ENCODE assay signal across 12 cellular contexts in the genomic region with DNA sequence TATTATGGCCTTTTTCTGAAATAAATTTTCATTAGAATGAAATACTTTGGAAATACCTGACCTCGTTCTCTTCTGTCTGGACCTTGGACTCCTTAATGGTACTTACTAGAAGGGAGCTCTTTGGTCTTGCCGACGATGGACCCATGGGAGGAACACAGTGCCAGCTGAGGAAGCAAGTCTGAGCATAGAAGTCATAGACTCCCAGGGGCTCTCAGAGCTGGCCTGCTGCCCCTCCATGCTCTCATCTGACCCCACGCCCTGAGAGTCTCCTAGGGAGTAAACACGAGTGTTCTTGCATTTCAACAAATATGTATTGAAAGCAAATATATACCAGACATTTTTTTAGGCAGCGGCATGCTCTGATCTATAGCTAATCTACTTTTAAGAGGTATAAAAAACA.
DNase-seq lines count a peak whose midpoint lies in the region; TF ChIP-seq lines count a peak whose summit lies in the region.
"Had no signal": no experiment of that assay in that cellular context is flagged by ENCODE, and none has a peak within 500 bp of the region (broad histone marks: within the 10 kb centered on the region; RNA-seq: fewer than 3 reads in every experiment).

No MANE protein-coding gene starts in this region.

- TF ChIP-seq CTCF in choroid plexus epithelial cell (conservative IDR thresholded peaks at IDR 0.05; ENCODE audit: low read depth, low read length) (no peak), left ventricle myocardium inferior (IDR thresholded peaks at IDR 0.05; ENCODE audit: borderline replicate concordance) (no peak), H9 (conservative IDR thresholded peaks at IDR 0.05) (no peak)

- peaks cover 3 to 10% of the 10 kb centered on the region in 2 experiments; a peak in 3 of 4 replicates for H3K4me1 Mint-ChIP-seq in H9
- H3K4me1 Mint-ChIP-seq in CD4-positive, alpha-beta memory T cell: no peaks in the 10 kb centered on the region

- H3K4me3 ChIP-seq in choroid plexus epithelial cell (ENCODE audit: low read depth, low read length) (no peak overlapping the region), left ventricle myocardium inferior (peak overlapping the region; percentile 18), trophoblast cell (ENCODE audit: low read depth, low read length) (no peak overlapping the region), urinary bladder (ENCODE audit: low read depth, low read length) (no peak overlapping the region)
- no peak overlapping the region for H3K4me3 ChIP-seq in CD4-positive, alpha-beta memory T cell (ENCODE audit: low read length in 2 of 2)

- no peak overlapping the region for H4K8ac ChIP-seq in trophoblast cell (ENCODE audit: low read depth, low read length)
- H4K8ac ChIP-seq in H9 (replicated peaks; ENCODE audit: insufficient read length, low read depth, low read length): no peak overlapping the region

- WGBS in trophoblast cell (ENCODE audit: extremely low coverage, insufficient coverage, insufficient read length): no CpG with 5 or more reads among the region's 6 CpGs
- WGBS in urinary bladder: 30% methylated on average over 6 of the region's 6 CpGs
- WGBS in H9 (ENCODE audit: extremely low coverage, insufficient read length, low lambda C conversion rate): no CpG with 5 or more reads among the region's 6 CpGs

- H4K5ac ChIP-seq in H9 (ENCODE audit: insufficient read length, low read depth, low read length): no peak overlapping the region

- H3K9me3 ChIP-seq in left ventricle myocardium inferior (replicated peaks): no peaks in the 10 kb centered on the region
- H3K9me3 ChIP-seq in trophoblast cell (ENCODE audit: insufficient read depth, low read depth, low read length): peaks cover 2% of the 10 kb centered on the region
- no peaks in the 10 kb centered on the region for H3K9me3 ChIP-seq in H9 (ENCODE audit: control insufficient read depth, low read depth, low read length)
- no peaks in the 10 kb centered on the region for H3K9me3 ChIP-seq in CD4-positive, alpha-beta memory T cell (ENCODE audit: control insufficient read depth in 1 of 2, low read length in 2 of 2)

- H2BK5ac ChIP-seq in trophoblast cell (ENCODE audit: low read depth, low read length, poor library complexity) (no peak overlapping the region), H9 (ENCODE audit: insufficient read length, low read length) (no peak overlapping the region)

- no peak overlapping the region for H3K4me2 ChIP-seq in trophoblast cell (ENCODE audit: low read length)
- no peak overlapping the region for H3K4me2 ChIP-seq in H9 (ENCODE audit: insufficient read depth, insufficient read length, low read length)

- H3K27ac Mint-ChIP-seq in H9: peak overlapping the region in 1 of 3 experiments; percentile 62; a peak in 1 of 7 replicates
- H3K27ac Mint-ChIP-seq in CD4-positive, alpha-beta memory T cell: no peak overlapping the region
- H3K27ac Mint-ChIP-seq: CD4-positive, alpha-beta T cell had no signal

- no peak overlapping the region for H3K4me3 Mint-ChIP-seq in H9
- H3K4me3 Mint-ChIP-seq in CD4-positive, alpha-beta memory T cell: peak overlapping the region in 1 of 8 donors; percentile 15
- H3K4me3 Mint-ChIP-seq: CD4-positive, alpha-beta T cell had no signal

- H2BK120ac ChIP-seq in trophoblast cell (ENCODE audit: insufficient read depth, low read length, poor library complexity): no peak overlapping the region
- H2BK120ac ChIP-seq in H9 (ENCODE audit: low read depth, low read length, poor library complexity, severe bottlenecking): no peak overlapping the region

- H3K18ac ChIP-seq in trophoblast cell (ENCODE audit: low read length): no peak overlapping the region
- no peak overlapping the region for H3K18ac ChIP-seq in H9 (ENCODE audit: insufficient read length, low read depth, low read length)

- no peak overlapping the region for H2BK15ac ChIP-seq in H9 (ENCODE audit: low read depth, low read length)

- no peak overlapping the region for H2AK5ac ChIP-seq in trophoblast cell (ENCODE audit: low read length)
- H2AK5ac ChIP-seq in H9 (ENCODE audit: insufficient read length, low read length): no peak overlapping the region

- no peaks in the 10 kb centered on the region for H4K20me1 ChIP-seq in H9 (ENCODE audit: control insufficient read depth, insufficient read depth, insufficient read length)

- H3K14ac ChIP-seq in trophoblast cell (ENCODE audit: low read length) (no peak overlapping the region), H9 (ENCODE audit: insufficient read depth, low read length) (no peak overlapping the region)

- peaks cover 2% of the 10 kb centered on the region; the same call in 1 of the 2 replicates for H3K27me3 Mint-ChIP-seq in H9 (ENCODE audit: low read depth)
- H3K27me3 Mint-ChIP-seq in CD4-positive, alpha-beta memory T cell: no peaks in the 10 kb centered on the region
- H3K27me3 Mint-ChIP-seq: CD4-positive, alpha-beta T cell had no signal

- CTCF ChIA-PET in CD4-positive, alpha-beta memory T cell (lab: Charles Lee; ENCODE audit: partially characterized antibody): interaction anchor here (0.9 to 1.4 kb wide), 2 partner anchors 87 to 128 kb away, joined by 4 read pairs; no protein-coding TSS in a partner anchor

- H2AFZ ChIP-seq in trophoblast cell (ENCODE audit: insufficient read depth, low read length, poor library complexity) (no peak overlapping the region), H9 (ENCODE audit: low read length) (no peak overlapping the region)

- DNase-seq in choroid plexus epithelial cell (ENCODE audit: low read depth) (peak; percentile 9), left ventricle myocardium inferior (peak; percentile 80), trophoblast cell (peak; percentile 2 to 13), H9 (no peak)
- no peak for DNase-seq in effector CD8-positive, alpha-beta T cell (lab: John Stamatoyannopoulos, UW)
- no peak for DNase-seq in CD4-positive, alpha-beta memory T cell
- DNase-seq: activated effector memory CD4-positive, alpha-beta T cell treated with anti-CD3 and anti-CD28 coated beads, Interleukin-2, amount 50 U/mL, for 16 hours; CD4-positive, alpha-beta T cell; hippocampal formation; NCI-H1048; NCI-H226 had no signal

- no peaks in the 10 kb centered on the region for H3K79me1 ChIP-seq in trophoblast cell (ENCODE audit: low read length)
- no peaks in the 10 kb centered on the region for H3K79me1 ChIP-seq in H9 (ENCODE audit: insufficient read depth, low read depth, low read length, poor library complexity, severe bottlenecking)

- no peaks in the 10 kb centered on the region for H3K23me2 ChIP-seq in H9 (ENCODE audit: insufficient read length, low read depth, low read length, poor library complexity, severe bottlenecking)

- no peak overlapping the region for H4K91ac ChIP-seq in trophoblast cell (ENCODE audit: low read depth, low read length)
- no peak overlapping the region for H4K91ac ChIP-seq in H9 (ENCODE audit: insufficient read length, low read depth, low read length)

- H3K4ac ChIP-seq in trophoblast cell (ENCODE audit: low read depth, low read length): no peak overlapping the region
- H3K4ac ChIP-seq in H9 (ENCODE audit: low read depth, low read length): no peak overlapping the region

- H3K27ac ChIP-seq in left ventricle myocardium inferior (replicated peaks): peak overlapping the region; percentile 85
- H3K27ac ChIP-seq in trophoblast cell (ENCODE audit: low read depth, low read length): no peak overlapping the region
- H3K27ac ChIP-seq in urinary bladder (ENCODE audit: low read depth): peak overlapping the region; percentile 41
- no peak overlapping the region for H3K27ac ChIP-seq in H9 (ENCODE audit: insufficient read length, low read depth, low read length)
- no peak overlapping the region for H3K27ac ChIP-seq in CD4-positive, alpha-beta memory T cell (ENCODE audit: low read depth, low read length)

- no peak overlapping the region for H4K12ac ChIP-seq in trophoblast cell (ENCODE audit: low read depth, low read length)

- no peak overlapping the region for H3T11ph ChIP-seq in H9 (ENCODE audit: low read length)

- no peaks in the 10 kb centered on the region for H3K79me2 ChIP-seq in trophoblast cell (ENCODE audit: control insufficient read depth, insufficient read depth, low read length, poor library complexity)
- no peaks in the 10 kb centered on the region for H3K79me2 ChIP-seq in H9 (ENCODE audit: insufficient read depth, low read length)

- POLR2A ChIA-PET in CD4-positive, alpha-beta memory T cell (lab: Charles Lee; ENCODE audit: partially characterized antibody): no interaction called here

- H2BK20ac ChIP-seq in H9 (ENCODE audit: low read depth, low read length, poor library complexity, severe bottlenecking): no peak overlapping the region

- H3K36me3 Mint-ChIP-seq in H9 (ENCODE audit: insufficient read depth in 1 of 3, low read depth in 3 of 3): no peaks in the 10 kb centered on the region; a peak in 1 of 7 replicates
- no peaks in the 10 kb centered on the region for H3K36me3 Mint-ChIP-seq in CD4-positive, alpha-beta memory T cell

- H3K4me1 ChIP-seq in left ventricle myocardium inferior (peaks cover 67% of the 10 kb centered on the region), trophoblast cell (ENCODE audit: control insufficient read depth in 1 of 2, insufficient read depth in 2 of 2, low read length in 2 of 2) (no peaks in the 10 kb centered on the region), urinary bladder (ENCODE audit: insufficient read depth) (no peaks in the 10 kb centered on the region), H9 (ENCODE audit: insufficient read depth, low read length) (no peaks in the 10 kb centered on the region)
- no peaks in the 10 kb centered on the region for H3K4me1 ChIP-seq in CD4-positive, alpha-beta memory T cell (ENCODE audit: insufficient read depth, low read length)

- H3K36me3 ChIP-seq in left ventricle myocardium inferior (no peaks in the 10 kb centered on the region), trophoblast cell (ENCODE audit: control insufficient read depth in 1 of 2, insufficient read depth in 2 of 2, low read length in 2 of 2) (peaks cover 0 to 2% of the 10 kb centered on the region in 2 experiments), urinary bladder (ENCODE audit: insufficient read depth) (no peaks in the 10 kb centered on the region)
- H3K36me3 ChIP-seq in CD4-positive, alpha-beta memory T cell (ENCODE audit: insufficient read depth, low read length): no peaks in the 10 kb centered on the region

- H2BK12ac ChIP-seq in trophoblast cell (ENCODE audit: low read length) (no peak overlapping the region), H9 (ENCODE audit: insufficient read length, low read depth, low read length) (no peak overlapping the region)

- peaks cover 0 to 2% of the 10 kb centered on the region in 2 experiments; a peak in 1 of 5 replicates for H3K9me3 Mint-ChIP-seq in H9
- no peaks in the 10 kb centered on the region for H3K9me3 Mint-ChIP-seq in CD4-positive, alpha-beta memory T cell
- H3K9me3 Mint-ChIP-seq: CD4-positive, alpha-beta T cell had no signal

- H3K27me3 ChIP-seq in left ventricle myocardium inferior (ENCODE audit: low read depth): no peaks in the 10 kb centered on the region
- H3K27me3 ChIP-seq in trophoblast cell (ENCODE audit: insufficient read depth, low read length): no peaks in the 10 kb centered on the region
- no peaks in the 10 kb centered on the region for H3K27me3 ChIP-seq in H9 (ENCODE audit: insufficient read depth, low read length)
- H3K27me3 ChIP-seq in CD4-positive, alpha-beta memory T cell (ENCODE audit: insufficient read depth, low read length): no peaks in the 10 kb centered on the region

- intact Hi-C loops in left ventricle myocardium inferior (cut with micrococcal nuclease): no loop called here
- intact Hi-C loops in CD4-positive, alpha-beta memory T cell (cut with micrococcal nuclease): no loop called here

- H3K23ac ChIP-seq in trophoblast cell (ENCODE audit: low read length) (no peak overlapping the region), H9 (ENCODE audit: insufficient read length, low read depth, low read length) (no peak overlapping the region)

- H3K56ac ChIP-seq in H9 (ENCODE audit: insufficient read length, low read depth, low read length): no peak overlapping the region

- no peak overlapping the region for H3K9ac ChIP-seq in trophoblast cell (ENCODE audit: low read length)
- no peak overlapping the region for H3K9ac ChIP-seq in H9 (ENCODE audit: extremely low read depth, insufficient read length, low read length)

Comparison
In these comparisons a context has a peak if more than half of its experiments do, and no peak if none do; other contexts are left out.
1. DNase-seq: peak in choroid plexus epithelial cell (single experiment), left ventricle myocardium inferior (single experiment) and trophoblast cell (2 of 2); none in H9 (single experiment), effector CD8-positive, alpha-beta T cell (single experiment) and CD4-positive, alpha-beta memory T cell (0 of 5).
2. H3K27ac ChIP-seq: peak in left ventricle myocardium inferior (single experiment) and urinary bladder (single experiment); none in trophoblast cell (single experiment), H9 (single experiment) and CD4-positive, alpha-beta memory T cell (single experiment).